In the genomic region with DNA sequence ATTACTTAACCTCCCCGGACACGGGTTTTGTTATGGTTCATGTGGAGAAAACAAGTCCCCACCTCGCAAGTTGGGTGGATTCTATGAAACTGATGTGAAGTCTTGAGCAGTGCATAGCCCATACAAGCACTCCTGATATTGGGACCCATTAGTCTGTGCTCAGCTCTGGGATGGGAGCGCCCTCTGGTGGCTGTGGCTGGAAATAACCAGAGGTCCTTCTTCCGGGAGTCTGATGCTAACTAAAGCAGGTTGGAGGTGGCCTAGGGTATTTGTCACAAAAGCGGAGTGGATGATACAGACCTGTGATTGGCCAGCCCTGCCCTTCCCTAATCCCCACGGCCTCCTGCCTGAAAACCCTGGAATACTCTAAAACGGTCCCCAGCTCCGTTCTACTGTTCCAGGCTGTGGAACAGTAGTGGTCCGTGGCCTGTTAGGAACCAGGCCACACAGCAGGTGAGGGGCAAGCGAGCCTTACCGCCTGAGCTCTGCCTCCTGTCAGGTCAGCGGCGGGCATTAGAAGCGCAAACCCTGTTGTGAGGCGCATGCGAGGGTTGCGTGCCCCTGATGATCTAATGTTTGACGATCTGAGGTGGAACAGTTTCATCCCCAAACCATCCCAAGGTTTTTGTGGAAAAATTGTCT, we compare ENCODE assay signal across 8 cellular contexts. TPM values are rescaled to one million over a fixed set of nuclear protein-coding genes. Genes with fewer than 3 reads are reported as not detected.
DNase-seq lines count a peak whose midpoint lies in the region; TF ChIP-seq lines count a peak whose summit lies in the region.

No MANE protein-coding gene starts in this region.

- in situ Hi-C loops in GM23248 (cut with MboI) (no loop called here), transverse colon (cut with MboI; ENCODE audit: low pct_ligation_motif_present in 1 of 4, low pct_unique_long_range_greater_than_20kb in 1 of 4, low sequenced_read_pairs in 3 of 4) (loop anchor here in 2 of 4 donors (5.0 to 10.0 kb wide), 2 partner anchors 62 to 65 kb away; no protein-coding TSS in a partner anchor)

- intact Hi-C loops in ovary (cut with DNase I) = loop anchor here (2.0 to 5.0 kb wide), 6 partner anchors 37 to 127 kb away; no protein-coding TSS in a partner anchor
- intact Hi-C loops in transverse colon (cut with DNase I; ENCODE audit: low total_unique reads) = loop anchor here (2.0 to 5.0 kb wide), 2 partner anchors 57 to 67 kb away; no protein-coding TSS in a partner anchor

- H3K4me1 ChIP-seq in GM23248 (ENCODE audit: insufficient read depth) (peaks cover 33% of the 10 kb centered on the region), SJSA1 (replicated peaks) (peaks cover 18% of the 10 kb centered on the region), ovary (ENCODE audit: insufficient read depth) (peaks cover 30% of the 10 kb centered on the region), transverse colon (peaks cover 26 to 45% (median 31%) of the 10 kb centered on the region in 4 donors)

- H3K36me3 ChIP-seq in GM23248 (ENCODE audit: low read depth) (peaks cover 14% of the 10 kb centered on the region; the same call in 1 of the 2 replicates), SJSA1 (peaks cover 34% of the 10 kb centered on the region), ovary (no peaks in the 10 kb centered on the region), transverse colon (peaks cover 0 to 4% (median under 1%) of the 10 kb centered on the region in 4 donors)

- no peak overlapping the region for H3K9ac ChIP-seq in GM23248

- no peak overlapping the region for H3K4me2 ChIP-seq in GM23248 (ENCODE audit: unreplicated experiment)

- DNase-seq in ELR (ENCODE audit: low read depth) (peak; percentile 85), GM23248 (peak; percentile 84), LoVo (ENCODE audit: low spot score) (peak; percentile 84), SJSA1 (ENCODE audit: low read depth in 1 of 2, low spot score in 2 of 2) (peak; percentile 74 to 85), globus pallidus (ENCODE audit: low spot score) (peak; percentile 93), ovary (peak; percentile 84 to 94 (median 93)), transverse colon (peak; percentile 91)
- DNase-seq in activated naive CD4-positive, alpha-beta T cell (lab: John Stamatoyannopoulos, UW) = peak; percentile 91 to 95 (median 92)

- no peak for TF ChIP-seq POLR2A in ovary (IDR thresholded peaks at IDR 0.05)
- TF ChIP-seq POLR2A in transverse colon (IDR thresholded peaks at IDR 0.05) = no peak

- WGBS in GM23248 (ENCODE audit: low coverage in 1 of 2, low lambda C conversion rate in 2 of 2, missing lambda C conversion rate in 2 of 2), 2 experiments = 25% methylated on average over 19 of the region's 19 CpGs
- WGBS in ovary, 3 donors = 34 to 36% (median 34%) methylated on average over 19 of the region's 19 CpGs
- 0 to 42% methylated on average over 2 to 18 of the region's 19 CpGs for WGBS in transverse colon (ENCODE audit: low coverage in 1 of 2), 2 donors

- H3K27me3 ChIP-seq in GM23248 (replicated peaks; ENCODE audit: insufficient read depth) = no peaks in the 10 kb centered on the region
- H3K27me3 ChIP-seq in SJSA1 (replicated peaks) = no peaks in the 10 kb centered on the region
- H3K27me3 ChIP-seq in ovary = no peaks in the 10 kb centered on the region
- no peaks in the 10 kb centered on the region for H3K27me3 ChIP-seq in transverse colon

- TF ChIP-seq CTCF in ovary (IDR thresholded peaks at IDR 0.05) = peak; percentile 95 to 97 (median 96)
- peak; percentile 93 to 97 (median 95) for TF ChIP-seq CTCF in transverse colon (IDR thresholded peaks at IDR 0.05)

- no peaks in the 10 kb centered on the region for H3K9me2 ChIP-seq in GM23248 (ENCODE audit: insufficient read depth)

- H3K4me3 ChIP-seq in GM23248 (no peak overlapping the region), SJSA1 (no peak overlapping the region), ovary (no peak overlapping the region), transverse colon (no peak overlapping the region)

- no peak overlapping the region for H2AFZ ChIP-seq in GM23248

- peaks cover 46% of the 10 kb centered on the region for H3F3A ChIP-seq in GM23248 (ENCODE audit: insufficient read depth)

- TF ChIP-seq EP300 in ovary (IDR thresholded peaks at IDR 0.05) (no peak), transverse colon (IDR thresholded peaks at IDR 0.05; ENCODE audit: low read depth) (no peak)

- no peak overlapping the region for H3K27ac ChIP-seq in GM23248
- no peak overlapping the region for H3K27ac ChIP-seq in SJSA1
- H3K27ac ChIP-seq in ovary = peak overlapping the region in 1 of 2 donors; percentile 34
- H3K27ac ChIP-seq in transverse colon = peak overlapping the region in 1 of 4 donors; percentile 55

- H4K20me1 ChIP-seq in GM23248 (ENCODE audit: insufficient read depth) = no peaks in the 10 kb centered on the region

- no peaks in the 10 kb centered on the region for H3K79me2 ChIP-seq in GM23248 (ENCODE audit: insufficient read depth)

- no peaks in the 10 kb centered on the region for H3K9me3 ChIP-seq in GM23248 (ENCODE audit: low read depth)
- no peaks in the 10 kb centered on the region for H3K9me3 ChIP-seq in SJSA1 (replicated peaks)
- H3K9me3 ChIP-seq in ovary = no peaks in the 10 kb centered on the region
- no peaks in the 10 kb centered on the region for H3K9me3 ChIP-seq in transverse colon

RNA-seq across cellular contexts. Expression of gene SLC48A1, which starts 6.4 kb away (rescaled TPM):
- 16.4 and 20.9 TPM in 2 replicates for total RNA-seq in GM23248 (2014; rRNA removed; shearing (Covaris generic))
- polyA plus RNA-seq in GM23248 (2016; fragmentation: Nextera tagmentation; extraction: Ambion mirVana) = 19.1 and 21.8 TPM in 2 replicates
- 3.6 and 4.3 TPM in 2 replicates for total RNA-seq in SJSA1 (2014; rRNA removed; shearing (Covaris generic))
- 100 to 1,000 TPM in 2 of 7 donors, 10 to 100 TPM in 5; 36.7 to 143 (median 98.3) TPM for total RNA-seq in ovary
- 10 to 100 TPM; 24.1 to 41.1 TPM for polyA plus RNA-seq in ovary
- total RNA-seq in transverse colon = 10 to 100 TPM; 19.9 to 76.7 (median 23.1) TPM

RNA-seq across cellular contexts. Expression of gene RAPGEF3, which starts 20.7 kb away (rescaled TPM):
- total RNA-seq in GM23248 (2014; rRNA removed; shearing (Covaris generic)) = 1.3 and 3.7 TPM in 2 replicates
- polyA plus RNA-seq in GM23248 (2016; fragmentation: Nextera tagmentation; extraction: Ambion mirVana) = 1.1 and 1.4 TPM in 2 replicates
- 0.38 and 1.1 TPM in 2 replicates for total RNA-seq in SJSA1 (2014; rRNA removed; shearing (Covaris generic))
- total RNA-seq in ovary = 100 to 1,000 TPM in 3 of 7 donors, 10 to 100 TPM in 4; 50.4 to 132 (median 93.5) TPM
- polyA plus RNA-seq in ovary = 10 to 100 TPM; 16.9 to 68.4 TPM
- total RNA-seq in transverse colon = 10 to 100 TPM in 2 of 4 donors, 1 to 10 TPM in 2; 8.1 to 51.7 (median 24.6) TPM

RNA-seq across cellular contexts. Expression of gene HDAC7, which starts 40.3 kb away (rescaled TPM):
- 62.9 and 72.3 TPM in 2 replicates for total RNA-seq in GM23248 (2014; rRNA removed; shearing (Covaris generic))
- polyA plus RNA-seq in GM23248 (2016; fragmentation: Nextera tagmentation; extraction: Ambion mirVana) (45.3 and 46.2 TPM in 2 replicates), ovary (10 to 100 TPM; 40.1 to 79.4 TPM)
- total RNA-seq in SJSA1 (2014; rRNA removed; shearing (Covaris generic)) = 29.7 and 37.5 TPM in 2 replicates
- total RNA-seq in ovary (100 to 1,000 TPM in 5 of 7 donors, 10 to 100 TPM in 2; 47.2 to 151 (median 103) TPM), transverse colon (100 to 1,000 TPM in 1 of 4 donors, 10 to 100 TPM in 3; 19.4 to 133 (median 28.3) TPM)

RNA-seq across cellular contexts. Expression of gene ENDOU, which starts 54.1 kb away (rescaled TPM):
- 0.22 TPM in 1 of 2 replicates, not detected in the other for total RNA-seq in GM23248 (2014; rRNA removed; shearing (Covaris generic))
- polyA plus RNA-seq in GM23248 (2016; fragmentation: Nextera tagmentation; extraction: Ambion mirVana) (0.10 TPM in 1 of 2 replicates, not detected in the other), ovary (1 to 10 TPM; 1.4 to 1.6 TPM)
- not detected in 2 replicates for total RNA-seq in SJSA1 (2014; rRNA removed; shearing (Covaris generic))
- total RNA-seq in ovary (1 to 10 TPM in 5 of 7 donors, under 1 TPM in 2; 0.69 to 3.6 (median 1.3) TPM), transverse colon (under 1 TPM in 1 of 4 donors, not detected in 3; 0.32 TPM)
